Comparison of ENCODE assay signal across 28 cellular contexts in genomic region chr21:42735061-42735460, GRCh38.
DNase-seq lines count a peak whose midpoint lies in the region; ATAC-seq, FAIRE-seq and TF ChIP-seq lines count a peak whose summit lies in the region.
"Had no signal": no experiment of that assay in that cellular context is flagged by ENCODE, and none has a peak within 500 bp of the region (broad histone marks: within the 10 kb centered on the region; RNA-seq: fewer than 3 reads in every experiment).

No MANE protein-coding gene starts in this region.

- no peaks in the 10 kb centered on the region for H3K27me3 ChIP-seq in Peyer's patch
- H3K27me3 ChIP-seq in HepG2 (ENCODE audit: control insufficient read depth in 1 of 2, insufficient read depth in 2 of 2, low read length in 2 of 2), result no peaks in the 10 kb centered on the region
- H3K27me3 ChIP-seq: body of pancreas, esophagus muscularis mucosa, left lung, pancreas, testis, uterus had no signal

- H3K9ac ChIP-seq in HepG2 (ENCODE audit: insufficient read depth, low read depth, low read length), result peak overlapping the region; percentile 41

- TF ChIP-seq RAD21 in HepG2 (CRISPR knock-in tag; IDR thresholded peaks at IDR 0.05), result no peak

- H3K9me3 Mint-ChIP-seq in activated naive CD8-positive, alpha-beta T cell treated with anti-CD3 and anti-CD28 coated beads, Interleukin-2, amount 10 ng/mL, durations not matched to agents 7 days and 5 days, result peaks cover 1% of the 10 kb centered on the region
- H3K9me3 Mint-ChIP-seq in activated naive CD8-positive, alpha-beta T cell treated with anti-CD3 and anti-CD28 coated beads, Interleukin-2, amount 50 U/mL, for 24 hours, result no peaks in the 10 kb centered on the region
- H3K9me3 Mint-ChIP-seq: IgD-negative memory B cell; stimulated activated memory B cell treated with anti-CD40 and anti-IgM and Interleukin-4, amounts not matched to agents 10 μg/mL and 1 μg/mL and 100 μg/mL, for 72 hours had no signal

- peak overlapping the region; percentile 57 for H3K4me2 ChIP-seq in HepG2 (ENCODE audit: low read depth, low read length)

- in situ Hi-C loops in HepG2 (cut with HindIII; ENCODE audit: extremely low pct_ligation_motif_present, low pct_unique_long_range_greater_than_20kb), result no loop called here

- TF ChIP-seq EP300 in HepG2 (IDR thresholded peaks at IDR 0.05; ENCODE audit: low read depth in 2 of 2, low read length in 2 of 2), result no peak
- TF ChIP-seq EP300 in HepG2 (CRISPR knock-in tag; IDR thresholded peaks at IDR 0.05; ENCODE audit: borderline replicate concordance), result no peak

- no peak for FAIRE-seq in HepG2 (lab: Jason Lieb, UNC)
- FAIRE-seq: pancreas had no signal

- no peak for ATAC-seq in activated naive CD8-positive, alpha-beta T cell treated with anti-CD3 and anti-CD28 coated beads, Interleukin-2, amount 10 ng/mL, durations not matched to agents 7 days and 5 days (ENCODE audit: low read depth)
- ATAC-seq in activated naive CD8-positive, alpha-beta T cell treated with anti-CD3 and anti-CD28 coated beads, Interleukin-2, amount 50 U/mL, for 24 hours, result no peak
- ATAC-seq in HepG2, result no peak
- no peak for ATAC-seq in GM21367 (IDR thresholded peaks at IDR 0.05; ENCODE audit: unreplicated experiment)
- ATAC-seq: activated CD4-positive, alpha-beta T cell treated with anti-CD3 and anti-CD28 coated beads for 36 hours; body of pancreas; PC-3; stimulated activated memory B cell treated with anti-CD40 and anti-IgM and Interleukin-4, amounts not matched to agents 10 μg/mL and 1 μg/mL and 100 μg/mL, for 72 hours had no signal

- H3K4me1 ChIP-seq in Peyer's patch, result peaks cover 0 to 55% (median 10%) of the 10 kb centered on the region in 4 donors
- H3K4me1 ChIP-seq in HepG2 (ENCODE audit: insufficient read depth, low read length), result peaks cover 96% of the 10 kb centered on the region

- H3K27ac ChIP-seq in Peyer's patch (peak overlapping the region in 3 of 4 donors; percentile 80 to 93 (median 93)), HepG2 (ENCODE audit: extremely low read length, insufficient read depth, low read length) (peak overlapping the region; percentile 84)
- H3K27ac ChIP-seq: esophagus muscularis mucosa, left lung, testis, uterus had no signal

- H2AFZ ChIP-seq in HepG2 (ENCODE audit: low read length), result no peak overlapping the region

- intact Hi-C loops in HepG2 (cut with micrococcal nuclease; ENCODE audit: unreplicated experiment), result loop anchor here (10.0 kb wide), 1 partner anchor 50 kb away; no protein-coding TSS in a partner anchor

- 80% methylated on average over 4 of the region's 8 CpGs for WGBS in HepG2 (ENCODE audit: low lambda C conversion rate)

- peaks cover 46% of the 10 kb centered on the region for H3K4me1 Mint-ChIP-seq in activated naive CD8-positive, alpha-beta T cell treated with anti-CD3 and anti-CD28 coated beads, Interleukin-2, amount 10 ng/mL, durations not matched to agents 7 days and 5 days
- H3K4me1 Mint-ChIP-seq in activated naive CD8-positive, alpha-beta T cell treated with anti-CD3 and anti-CD28 coated beads, Interleukin-2, amount 50 U/mL, for 24 hours, result peaks cover 45% of the 10 kb centered on the region

- H3K27ac Mint-ChIP-seq in activated naive CD8-positive, alpha-beta T cell treated with anti-CD3 and anti-CD28 coated beads, Interleukin-2, amount 10 ng/mL, durations not matched to agents 7 days and 5 days, result peak overlapping the region; percentile 72
- no peak overlapping the region for H3K27ac Mint-ChIP-seq in activated naive CD8-positive, alpha-beta T cell treated with anti-CD3 and anti-CD28 coated beads, Interleukin-2, amount 50 U/mL, for 24 hours
- H3K27ac Mint-ChIP-seq: activated CD4-positive, alpha-beta T cell treated with anti-CD3 and anti-CD28 coated beads for 36 hours; IgD-negative memory B cell; nephron progenitor cell; stimulated activated memory B cell treated with anti-CD40 and anti-IgM and Interleukin-4, amounts not matched to agents 10 μg/mL and 1 μg/mL and 100 μg/mL, for 72 hours had no signal

- POLR2A ChIA-PET in activated naive CD8-positive, alpha-beta T cell treated with anti-CD3 and anti-CD28 coated beads, Interleukin-2, amount 10 ng/mL, durations not matched to agents 7 days and 5 days (lab: Charles Lee), result interaction anchor here (1.1 to 2.1 kb wide), 3 partner anchors 8 to 49 kb away, joined by 3 to 14 read pairs (median 5); no protein-coding TSS in a partner anchor
- POLR2A ChIA-PET in HepG2 (lab: Yijun Ruan, JAX), result interaction anchor here (1.4 to 1.9 kb wide), 6 partner anchors 13 to 82 kb away, joined by 4 to 11 read pairs (median 6); partner anchors contain the start of gene PDE9A

- TF ChIP-seq CTCF in Peyer's patch (IDR thresholded peaks at IDR 0.05) (no peak), HepG2 (CRISPR knock-in tag; IDR thresholded peaks at IDR 0.05) (no peak)

- no TSS peak for BruUV-seq in HepG2 (replicated peaks; lab: Mats Ljungman, UMichigan)

- H3K36me3 Mint-ChIP-seq in activated naive CD8-positive, alpha-beta T cell treated with anti-CD3 and anti-CD28 coated beads, Interleukin-2, amount 10 ng/mL, durations not matched to agents 7 days and 5 days, result peaks cover 11% of the 10 kb centered on the region
- H3K36me3 Mint-ChIP-seq in activated naive CD8-positive, alpha-beta T cell treated with anti-CD3 and anti-CD28 coated beads, Interleukin-2, amount 50 U/mL, for 24 hours (ENCODE audit: low read depth), result peaks cover 4% of the 10 kb centered on the region
- H3K36me3 Mint-ChIP-seq: stimulated activated memory B cell treated with anti-CD40 and anti-IgM and Interleukin-4, amounts not matched to agents 10 μg/mL and 1 μg/mL and 100 μg/mL, for 72 hours had no signal

- TF ChIP-seq POLR2A in Peyer's patch (IDR thresholded peaks at IDR 0.05), result no peak
- TF ChIP-seq POLR2A in HepG2 (IDR thresholded peaks at IDR 0.05; ENCODE audit: insufficient read depth in 1 of 2, low read depth in 2 of 2, low read length in 2 of 2), result no peak

- H3K4me3 Mint-ChIP-seq in activated naive CD8-positive, alpha-beta T cell treated with anti-CD3 and anti-CD28 coated beads, Interleukin-2, amount 10 ng/mL, durations not matched to agents 7 days and 5 days, result peak overlapping the region; percentile 36
- H3K4me3 Mint-ChIP-seq in activated naive CD8-positive, alpha-beta T cell treated with anti-CD3 and anti-CD28 coated beads, Interleukin-2, amount 50 U/mL, for 24 hours, result no peak overlapping the region
- H3K4me3 Mint-ChIP-seq: activated CD4-positive, alpha-beta T cell treated with anti-CD3 and anti-CD28 coated beads for 36 hours; IgD-negative memory B cell; nephron progenitor cell; stimulated activated memory B cell treated with anti-CD40 and anti-IgM and Interleukin-4, amounts not matched to agents 10 μg/mL and 1 μg/mL and 100 μg/mL, for 72 hours had no signal

- no peaks in the 10 kb centered on the region for H3K27me3 Mint-ChIP-seq in activated naive CD8-positive, alpha-beta T cell treated with anti-CD3 and anti-CD28 coated beads, Interleukin-2, amount 10 ng/mL, durations not matched to agents 7 days and 5 days
- H3K27me3 Mint-ChIP-seq in activated naive CD8-positive, alpha-beta T cell treated with anti-CD3 and anti-CD28 coated beads, Interleukin-2, amount 50 U/mL, for 24 hours, result no peaks in the 10 kb centered on the region
- H3K27me3 Mint-ChIP-seq: activated CD4-positive, alpha-beta T cell treated with anti-CD3 and anti-CD28 coated beads for 36 hours had no signal

- H3K9me3 ChIP-seq in Peyer's patch (no peaks in the 10 kb centered on the region), HepG2 (ENCODE audit: low read length) (no peaks in the 10 kb centered on the region)
- H3K9me3 ChIP-seq: body of pancreas, esophagus muscularis mucosa, left lung, pancreas, testis, uterus had no signal

- H4K20me1 ChIP-seq in HepG2 (ENCODE audit: insufficient read depth, low read length), result no peaks in the 10 kb centered on the region

- H3K4me3 ChIP-seq in Peyer's patch (peak overlapping the region in 2 of 4 donors; percentile 11 to 49), HepG2 (replicated peaks in 1 of 3; ENCODE audit: insufficient read depth in 1 of 3, low read depth in 2 of 3, low read length in 3 of 3) (peak overlapping the region in 1 of 3 experiments; percentile 26; a peak in 1 of 6 replicates)
- H3K4me3 ChIP-seq: body of pancreas, esophagus muscularis mucosa, left lung, pancreas, testis, uterus had no signal

- H3K36me3 ChIP-seq in Peyer's patch, result peaks cover 0 to 35% (median 0%) of the 10 kb centered on the region in 3 donors
- H3K36me3 ChIP-seq in HepG2 (replicated peaks in 1 of 2; ENCODE audit: control insufficient read depth in 1 of 2, insufficient read depth in 2 of 2, low read length in 2 of 2), result no peaks in the 10 kb centered on the region; a peak in 1 of 5 replicates
- H3K36me3 ChIP-seq: left lung, pancreas, uterus had no signal

- DNase-seq in activated naive CD8-positive, alpha-beta T cell treated with anti-CD3 and anti-CD28 coated beads, Interleukin-2, amount 10 ng/mL, durations not matched to agents 7 days and 5 days, result no peak
- no peak for DNase-seq in activated naive CD8-positive, alpha-beta T cell treated with anti-CD3 and anti-CD28 coated beads, Interleukin-2, amount 50 U/mL, for 24 hours
- peak in 1 of 3 donors; percentile 45 for DNase-seq in Peyer's patch
- no peak for DNase-seq in HepG2 (ENCODE audit: low spot score)
- no peak for DNase-seq in NCI-H2081 treated with DMSO at 0.1 percent for 48 hours (lab: John Stamatoyannopoulos, UW)
- DNase-seq in NCI-H69 (lab: John Stamatoyannopoulos, UW), result no peak
- DNase-seq: activated CD4-positive, alpha-beta T cell treated with anti-CD3 and anti-CD28 coated beads for 36 hours; activated effector memory CD4-positive, alpha-beta T cell treated with anti-CD3 and anti-CD28 coated beads, Interleukin-2, amount 50 U/mL, for 16 hours; activated T-cell treated with anti-CD3 and anti-CD28 coated beads for 4 hours; body of pancreas; foreskin melanocyte; GDM1; NCI-H1105 treated with DMSO at 0.1 percent for 48 hours; NCI-H2081; NCI-H446 treated with DMSO at 0.1 percent for 48 hours; nephron progenitor cell; pancreas; SHP77 treated with DMSO at 0.1 percent for 48 hours; stimulated activated CD4-positive, alpha-beta T cell treated with anti-CD3 and anti-CD28 coated beads, Interleukin-4, amount 100 ng/mL, for 1 hour; SW 1271; testis; uterus had no signal

- H3K79me2 ChIP-seq in HepG2 (ENCODE audit: insufficient read depth, low read length), result no peaks in the 10 kb centered on the region

- CTCF ChIA-PET in HepG2 (lab: Yijun Ruan, JAX; ENCODE audit: low intra/inter-chr PET ratio, low total read pairs), result no interaction called here

TF ChIP-seq in HepG2, 621 proteins besides CTCF, POLR2A, EP300 and RAD21 (continues in another document):
- TF ChIP-seq ZNF768 (CRISPR knock-in tag; IDR thresholded peaks at IDR 0.05), result peak; percentile 44; the same call in 1 of the 2 replicates
- TF ChIP-seq ZNF232 (CRISPR knock-in tag; IDR thresholded peaks at IDR 0.05; ENCODE audit: borderline replicate concordance), result 0 out of 2 replicates have a peak, but pooled peaks have one; percentile 40
- no peak for TF ChIP-seq KMT2B (CRISPR knock-in tag; IDR thresholded peaks at IDR 0.05)
- TF ChIP-seq PRPF4 (IDR thresholded peaks at IDR 0.05; ENCODE audit: low read depth, low read length, poor library complexity, severe bottlenecking), result peak; percentile 47
- no peak for TF ChIP-seq ZNF530 (CRISPR knock-in tag; IDR thresholded peaks at IDR 0.05; ENCODE audit: low read depth)
